In genomic region chr9:80090317-80090716, GRCh38 we compare ENCODE assay signal across 35 cellular contexts.
"Had no signal": no experiment of that assay in that cellular context is flagged by ENCODE, and none has a peak within 500 bp of the region (broad histone marks: within the 10 kb centered on the region; RNA-seq: fewer than 3 reads in every experiment).

No MANE protein-coding gene starts in this region.

- H3K36me3 ChIP-seq: ascending aorta, cardiac muscle cell, colonic mucosa, MG63, Peyer's patch, WERI-Rb-1 had no signal

- DNase-seq: activated CD4-positive, alpha-beta T cell treated with anti-CD3 and anti-CD28 coated beads for 1 hour; activated CD4-positive, alpha-beta T cell treated with anti-CD3 and anti-CD28 coated beads for 48 hours; activated CD4-positive, alpha-beta T cell treated with anti-CD3 and anti-CD28 coated beads, Interleukin-2, amount 50 U/mL, for 4 hours; activated CD4-positive, CD25-positive, alpha-beta regulatory T cell; activated CD8-positive, alpha-beta T cell treated with anti-CD3 and anti-CD28 coated beads, Interleukin-2, amount 10 ng/mL, durations not matched to agents 7 days and 5 days; activated gamma-delta T cell; activated naive CD4-positive, alpha-beta T cell treated with Interleukin-2 at 50 U/mL for 16 hours; activated naive CD8-positive, alpha-beta T cell treated with anti-CD3 and anti-CD28 coated beads, Interleukin-2, amount 10 ng/mL, durations not matched to agents 7 days and 5 days; activated T-cell treated with anti-CD3 and anti-CD28 coated beads, Interleukin-2, amount 50 U/mL, for 24 hours; amygdala; colonic mucosa; Kasumi-1; KG1; MG63; NCI-H1048; NCI-H146; NCI-H187; NCI-H2029 treated with DMSO at 0.1 percent for 48 hours; NCI-H2107; NCI-H226; NCI-H446 treated with DMSO at 0.1 percent for 48 hours; NCI-H524; NCI-H774; NK-92 treated with Interleukin-12 subunit alpha and Interleukin-12 subunit beta, amount 100 ng/mL, for 24 hours; PC-3; Peyer's patch; Right ventricle myocardium superior; RPMI8226; SW 1271; T-helper 1 cell; T-helper 2 cell; T-helper 9 cell; WERI-Rb-1 had no signal

- H3K4me3 ChIP-seq: ascending aorta, cardiac muscle cell, colonic mucosa, MG63, Peyer's patch had no signal

- H3K27me3 ChIP-seq: ascending aorta, colonic mucosa, MG63, Peyer's patch had no signal

- H3K9me3 ChIP-seq: ascending aorta, colonic mucosa, MG63, Peyer's patch had no signal

- H3K4me1 ChIP-seq: ascending aorta, colonic mucosa, Peyer's patch had no signal

- ATAC-seq: activated CD8-positive, alpha-beta T cell treated with anti-CD3 and anti-CD28 coated beads, Interleukin-2, amount 10 ng/mL, durations not matched to agents 7 days and 5 days; PC-3 had no signal

- H3K27ac ChIP-seq: ascending aorta, cardiac muscle cell, colonic mucosa, Peyer's patch, WERI-Rb-1 had no signal
